In the genomic region with DNA sequence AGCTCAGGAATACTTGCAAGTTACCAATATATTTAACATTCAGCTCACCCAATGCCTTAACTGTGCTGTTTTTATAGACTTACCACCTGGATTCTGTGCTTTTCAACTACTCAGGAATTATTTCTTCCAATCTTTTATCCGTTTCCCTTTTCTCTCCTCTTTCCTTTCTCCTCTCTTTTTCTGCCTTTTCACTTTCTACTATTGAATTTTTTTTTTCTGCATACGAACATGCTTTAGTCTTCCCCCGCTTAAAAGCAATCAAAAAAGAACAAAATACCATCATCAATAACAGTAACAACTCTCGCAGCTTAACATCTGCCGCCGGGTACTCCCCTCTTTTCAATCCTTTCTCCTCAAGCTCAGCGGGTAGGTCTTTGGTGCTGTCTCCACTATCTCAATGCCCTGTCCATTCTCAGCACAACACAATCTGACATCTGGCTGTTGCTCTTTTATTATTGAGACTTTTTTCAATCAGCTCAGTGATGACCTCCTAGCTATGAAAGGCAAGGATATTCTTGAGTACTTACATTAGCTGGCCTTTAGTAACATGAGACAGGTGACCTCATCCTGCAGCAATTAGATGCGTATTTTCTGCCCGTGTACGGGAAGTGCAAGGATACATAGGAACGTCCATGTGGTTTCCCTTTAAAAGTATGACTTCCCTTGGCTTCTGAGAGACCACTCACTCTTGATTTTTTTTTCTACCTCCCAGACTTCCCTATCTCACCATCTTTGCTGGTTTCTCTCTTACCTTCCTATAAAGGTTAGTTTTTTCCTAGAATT, we compare ENCODE assay signal across 1 cellular context.
TF ChIP-seq lines count a peak whose summit lies in the region.

No MANE protein-coding gene starts in this region.

TF ChIP-seq in GM23338, 12 proteins besides CTCF, POLR2A, EP300 and RAD21:
- TF ChIP-seq, protein P1, sequence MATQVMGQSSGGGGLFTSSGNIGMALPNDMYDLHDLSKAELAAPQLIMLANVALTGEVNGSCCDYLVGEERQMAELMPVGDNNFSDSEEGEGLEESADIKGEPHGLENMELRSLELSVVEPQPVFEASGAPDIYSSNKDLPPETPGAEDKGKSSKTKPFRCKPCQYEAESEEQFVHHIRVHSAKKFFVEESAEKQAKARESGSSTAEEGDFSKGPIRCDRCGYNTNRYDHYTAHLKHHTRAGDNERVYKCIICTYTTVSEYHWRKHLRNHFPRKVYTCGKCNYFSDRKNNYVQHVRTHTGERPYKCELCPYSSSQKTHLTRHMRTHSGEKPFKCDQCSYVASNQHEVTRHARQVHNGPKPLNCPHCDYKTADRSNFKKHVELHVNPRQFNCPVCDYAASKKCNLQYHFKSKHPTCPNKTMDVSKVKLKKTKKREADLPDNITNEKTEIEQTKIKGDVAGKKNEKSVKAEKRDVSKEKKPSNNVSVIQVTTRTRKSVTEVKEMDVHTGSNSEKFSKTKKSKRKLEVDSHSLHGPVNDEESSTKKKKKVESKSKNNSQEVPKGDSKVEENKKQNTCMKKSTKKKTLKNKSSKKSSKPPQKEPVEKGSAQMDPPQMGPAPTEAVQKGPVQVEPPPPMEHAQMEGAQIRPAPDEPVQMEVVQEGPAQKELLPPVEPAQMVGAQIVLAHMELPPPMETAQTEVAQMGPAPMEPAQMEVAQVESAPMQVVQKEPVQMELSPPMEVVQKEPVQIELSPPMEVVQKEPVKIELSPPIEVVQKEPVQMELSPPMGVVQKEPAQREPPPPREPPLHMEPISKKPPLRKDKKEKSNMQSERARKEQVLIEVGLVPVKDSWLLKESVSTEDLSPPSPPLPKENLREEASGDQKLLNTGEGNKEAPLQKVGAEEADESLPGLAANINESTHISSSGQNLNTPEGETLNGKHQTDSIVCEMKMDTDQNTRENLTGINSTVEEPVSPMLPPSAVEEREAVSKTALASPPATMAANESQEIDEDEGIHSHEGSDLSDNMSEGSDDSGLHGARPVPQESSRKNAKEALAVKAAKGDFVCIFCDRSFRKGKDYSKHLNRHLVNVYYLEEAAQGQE (IDR thresholded peaks at IDR 0.05; ENCODE audit: unreplicated experiment) = no peak
- no peak for TF ChIP-seq JUNB (IDR thresholded peaks at IDR 0.05; ENCODE audit: unreplicated experiment)
- TF ChIP-seq, protein P2, sequence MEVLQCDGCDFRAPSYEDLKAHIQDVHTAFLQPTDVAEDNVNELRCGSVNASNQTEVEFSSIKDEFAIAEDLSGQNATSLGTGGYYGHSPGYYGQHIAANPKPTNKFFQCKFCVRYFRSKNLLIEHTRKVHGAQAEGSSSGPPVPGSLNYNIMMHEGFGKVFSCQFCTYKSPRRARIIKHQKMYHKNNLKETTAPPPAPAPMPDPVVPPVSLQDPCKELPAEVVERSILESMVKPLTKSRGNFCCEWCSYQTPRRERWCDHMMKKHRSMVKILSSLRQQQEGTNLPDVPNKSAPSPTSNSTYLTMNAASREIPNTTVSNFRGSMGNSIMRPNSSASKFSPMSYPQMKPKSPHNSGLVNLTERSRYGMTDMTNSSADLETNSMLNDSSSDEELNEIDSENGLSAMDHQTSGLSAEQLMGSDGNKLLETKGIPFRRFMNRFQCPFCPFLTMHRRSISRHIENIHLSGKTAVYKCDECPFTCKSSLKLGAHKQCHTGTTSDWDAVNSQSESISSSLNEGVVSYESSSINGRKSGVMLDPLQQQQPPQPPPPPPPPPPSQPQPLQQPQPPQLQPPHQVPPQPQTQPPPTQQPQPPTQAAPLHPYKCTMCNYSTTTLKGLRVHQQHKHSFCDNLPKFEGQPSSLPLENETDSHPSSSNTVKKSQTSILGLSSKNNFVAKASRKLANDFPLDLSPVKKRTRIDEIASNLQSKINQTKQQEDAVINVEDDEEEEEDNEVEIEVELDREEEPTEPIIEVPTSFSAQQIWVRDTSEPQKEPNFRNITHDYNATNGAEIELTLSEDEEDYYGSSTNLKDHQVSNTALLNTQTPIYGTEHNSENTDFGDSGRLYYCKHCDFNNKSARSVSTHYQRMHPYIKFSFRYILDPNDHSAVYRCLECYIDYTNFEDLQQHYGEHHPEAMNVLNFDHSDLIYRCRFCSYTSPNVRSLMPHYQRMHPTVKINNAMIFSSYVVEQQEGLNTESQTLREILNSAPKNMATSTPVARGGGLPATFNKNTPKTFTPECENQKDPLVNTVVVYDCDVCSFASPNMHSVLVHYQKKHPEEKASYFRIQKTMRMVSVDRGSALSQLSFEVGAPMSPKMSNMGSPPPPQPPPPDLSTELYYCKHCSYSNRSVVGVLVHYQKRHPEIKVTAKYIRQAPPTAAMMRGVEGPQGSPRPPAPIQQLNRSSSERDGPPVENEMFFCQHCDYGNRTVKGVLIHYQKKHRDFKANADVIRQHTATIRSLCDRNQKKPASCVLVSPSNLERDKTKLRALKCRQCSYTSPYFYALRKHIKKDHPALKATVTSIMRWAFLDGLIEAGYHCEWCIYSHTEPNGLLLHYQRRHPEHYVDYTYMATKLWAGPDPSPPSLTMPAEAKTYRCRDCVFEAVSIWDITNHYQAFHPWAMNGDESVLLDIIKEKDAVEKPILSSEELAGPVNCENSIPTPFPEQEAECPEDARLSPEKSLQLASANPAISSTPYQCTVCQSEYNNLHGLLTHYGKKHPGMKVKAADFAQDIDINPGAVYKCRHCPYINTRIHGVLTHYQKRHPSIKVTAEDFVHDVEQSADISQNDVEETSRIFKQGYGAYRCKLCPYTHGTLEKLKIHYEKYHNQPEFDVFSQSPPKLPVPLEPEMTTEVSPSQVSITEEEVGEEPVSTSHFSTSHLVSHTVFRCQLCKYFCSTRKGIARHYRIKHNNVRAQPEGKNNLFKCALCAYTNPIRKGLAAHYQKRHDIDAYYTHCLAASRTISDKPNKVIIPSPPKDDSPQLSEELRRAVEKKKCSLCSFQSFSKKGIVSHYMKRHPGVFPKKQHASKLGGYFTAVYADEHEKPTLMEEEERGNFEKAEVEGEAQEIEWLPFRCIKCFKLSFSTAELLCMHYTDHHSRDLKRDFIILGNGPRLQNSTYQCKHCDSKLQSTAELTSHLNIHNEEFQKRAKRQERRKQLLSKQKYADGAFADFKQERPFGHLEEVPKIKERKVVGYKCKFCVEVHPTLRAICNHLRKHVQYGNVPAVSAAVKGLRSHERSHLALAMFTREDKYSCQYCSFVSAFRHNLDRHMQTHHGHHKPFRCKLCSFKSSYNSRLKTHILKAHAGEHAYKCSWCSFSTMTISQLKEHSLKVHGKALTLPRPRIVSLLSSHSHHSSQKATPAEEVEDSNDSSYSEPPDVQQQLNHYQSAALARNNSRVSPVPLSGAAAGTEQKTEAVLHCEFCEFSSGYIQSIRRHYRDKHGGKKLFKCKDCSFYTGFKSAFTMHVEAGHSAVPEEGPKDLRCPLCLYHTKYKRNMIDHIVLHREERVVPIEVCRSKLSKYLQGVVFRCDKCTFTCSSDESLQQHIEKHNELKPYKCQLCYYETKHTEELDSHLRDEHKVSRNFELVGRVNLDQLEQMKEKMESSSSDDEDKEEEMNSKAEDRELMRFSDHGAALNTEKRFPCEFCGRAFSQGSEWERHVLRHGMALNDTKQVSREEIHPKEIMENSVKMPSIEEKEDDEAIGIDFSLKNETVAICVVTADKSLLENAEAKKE (CRISPR knock-in tag; IDR thresholded peaks at IDR 0.05) = no peak
- no peak for TF ChIP-seq STAT1 (IDR thresholded peaks at IDR 0.05; ENCODE audit: unreplicated experiment)
